11 cellular contexts compared by ENCODE assay signal in the genomic region with DNA sequence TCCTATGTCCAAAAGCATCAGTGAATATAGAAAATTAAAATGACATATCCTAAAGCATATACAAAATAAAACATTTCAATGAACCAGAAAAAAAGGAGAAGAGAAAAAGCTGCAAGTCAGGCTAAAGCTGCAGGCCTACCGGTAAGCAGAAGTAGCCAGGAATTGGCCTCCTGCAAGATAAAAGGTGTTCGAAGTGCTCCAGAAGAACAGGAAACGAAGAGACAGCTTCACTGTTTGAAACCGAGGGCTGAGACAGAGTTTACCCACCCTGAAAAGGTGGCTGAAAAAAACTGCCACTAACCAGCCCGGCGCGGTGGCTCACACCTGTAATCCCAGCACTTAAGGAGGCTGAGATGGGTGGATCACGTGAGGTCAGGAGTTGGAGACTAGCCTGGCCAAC. TPM values are rescaled to one million over a fixed set of nuclear protein-coding genes. Genes with fewer than 3 reads are reported as not detected.
DNase-seq lines count a peak whose midpoint lies in the region; ATAC-seq and TF ChIP-seq lines count a peak whose summit lies in the region.
"Had no signal": no experiment of that assay in that cellular context is flagged by ENCODE, and none has a peak within 500 bp of the region (broad histone marks: within the 10 kb centered on the region; RNA-seq: fewer than 3 reads in every experiment).

No MANE protein-coding gene starts in this region.

- H3K9me3 ChIP-seq in KOPT-K1 (ENCODE audit: insufficient read depth, low read length, poor library complexity, severe bottlenecking): no peaks in the 10 kb centered on the region
- no peaks in the 10 kb centered on the region for H3K9me3 ChIP-seq in left lung
- no peaks in the 10 kb centered on the region for H3K9me3 ChIP-seq in gastrocnemius medialis
- H3K9me3 ChIP-seq: adrenal gland had no signal

- in situ Hi-C loops in gastrocnemius medialis (cut with MboI; ENCODE audit: low sequenced_read_pairs in 4 of 4): no loop called here
- in situ Hi-C loops in G401 (cut with HindIII; ENCODE audit: low sequenced_read_pairs): no loop called here

- TF ChIP-seq CTCF in GM06990 (IDR thresholded peaks at IDR 0.05; ENCODE audit: insufficient read depth, low read length, poor library complexity, severe bottlenecking) (no peak), left lung (IDR thresholded peaks at IDR 0.05) (no peak), gastrocnemius medialis (IDR thresholded peaks at IDR 0.05 in 4 of 5, conservative IDR thresholded peaks at IDR 0.05 in 1 of 5) (no peak)

- H3K27ac ChIP-seq in KOPT-K1 (ENCODE audit: low read depth, low read length, poor library complexity, severe bottlenecking) (peak overlapping the region; percentile 51), caudate nucleus (ENCODE audit: low read depth, low read length) (peak overlapping the region; percentile 54), left lung (peak overlapping the region in 1 of 2 donors; percentile 72), gastrocnemius medialis (no peak overlapping the region)
- H3K27ac ChIP-seq: epithelial cell of prostate had no signal

- peaks cover 14 to 57% of the 10 kb centered on the region in 2 donors for H3K4me1 ChIP-seq in left lung
- peaks cover 0 to 4% of the 10 kb centered on the region in 2 donors for H3K4me1 ChIP-seq in gastrocnemius medialis

- H3K4me3 ChIP-seq in GM06990 (replicated peaks; ENCODE audit: low read depth, low read length): no peak overlapping the region
- no peak overlapping the region for H3K4me3 ChIP-seq in left lung
- H3K4me3 ChIP-seq in gastrocnemius medialis: no peak overlapping the region
- H3K4me3 ChIP-seq: adrenal gland had no signal

- H3K27me3 ChIP-seq in GM06990 (replicated peaks; ENCODE audit: control insufficient read depth, insufficient read depth, low read length) (no peaks in the 10 kb centered on the region), left lung (no peaks in the 10 kb centered on the region), gastrocnemius medialis (no peaks in the 10 kb centered on the region)
- H3K27me3 ChIP-seq: adrenal gland had no signal

- intact Hi-C loops in left lung (cut with DNase I) (no loop called here), gastrocnemius medialis (cut with DNase I; ENCODE audit: low total_unique reads) (no loop called here)

- H3K36me3 ChIP-seq in GM06990 (ENCODE audit: control insufficient read depth, insufficient read depth, low read length): no peaks in the 10 kb centered on the region; the same call in 1 of the 2 replicates
- H3K36me3 ChIP-seq in KOPT-K1 (ENCODE audit: insufficient read depth, low read length): peaks cover 10% of the 10 kb centered on the region
- no peaks in the 10 kb centered on the region for H3K36me3 ChIP-seq in left lung
- no peaks in the 10 kb centered on the region for H3K36me3 ChIP-seq in gastrocnemius medialis
- H3K36me3 ChIP-seq: adrenal gland had no signal

- ATAC-seq in GM21390 (IDR thresholded peaks at IDR 0.05; ENCODE audit: unreplicated experiment) (peak; percentile 45), left lung (no peak), gastrocnemius medialis (no peak), GM19035 (IDR thresholded peaks at IDR 0.05; ENCODE audit: unreplicated experiment) (no peak)

- TF ChIP-seq POLR2A in gastrocnemius medialis (IDR thresholded peaks at IDR 0.05): no peak

- peak; percentile 48 for DNase-seq in GM06990 (ENCODE audit: extremely low read depth, insufficient read length)
- no peak for DNase-seq in caudate nucleus (lab: John Stamatoyannopoulos, UW)
- no peak for DNase-seq in left lung
- DNase-seq in gastrocnemius medialis: no peak
- DNase-seq in G401 (ENCODE audit: low spot score): no peak
- DNase-seq: adrenal gland, NCI-H526 treated with DMSO at 0.1 percent for 48 hours had no signal

RNA-seq across cellular contexts. Expression of a gene that starts 37.4 kb away (rescaled TPM):
- total RNA-seq in left lung (10 to 100 TPM; 31.1 to 33.5 TPM), gastrocnemius medialis (10 to 100 TPM; 21.3 to 42.6 (median 28.2) TPM)
- 74.3 and 107 TPM in 2 replicates for total RNA-seq in G401 (2014; rRNA removed; shearing (Covaris generic))

RNA-seq across cellular contexts. Expression of a gene that starts 37.5 kb away (rescaled TPM):
- 10 to 100 TPM; 10.4 to 13.4 TPM for total RNA-seq in left lung
- total RNA-seq in gastrocnemius medialis: 10 to 100 TPM; 19.5 to 27.3 (median 25.6) TPM
- total RNA-seq in G401 (2014; rRNA removed; shearing (Covaris generic)): 12.2 and 15.1 TPM in 2 replicates

RNA-seq across cellular contexts. Expression of a gene that starts 54.6 kb away (rescaled TPM):
- total RNA-seq in left lung: 1 to 10 TPM; 6.4 to 9.0 TPM
- 1 to 10 TPM in 1 of 4 donors, under 1 TPM in 1, not detected in 2; 0.38 to 5.1 TPM for total RNA-seq in gastrocnemius medialis
- total RNA-seq in G401 (2014; rRNA removed; shearing (Covaris generic)): 7.7 and 10.2 TPM in 2 replicates

Comparison
In these comparisons a context has a peak if more than half of its experiments do, and no peak if none do; other contexts are left out.
1. H3K27ac ChIP-seq: peak in KOPT-K1 (single experiment) and caudate nucleus (single experiment); none in gastrocnemius medialis (0 of 4).